1 cellular context compared by ENCODE assay signal in the genomic region with DNA sequence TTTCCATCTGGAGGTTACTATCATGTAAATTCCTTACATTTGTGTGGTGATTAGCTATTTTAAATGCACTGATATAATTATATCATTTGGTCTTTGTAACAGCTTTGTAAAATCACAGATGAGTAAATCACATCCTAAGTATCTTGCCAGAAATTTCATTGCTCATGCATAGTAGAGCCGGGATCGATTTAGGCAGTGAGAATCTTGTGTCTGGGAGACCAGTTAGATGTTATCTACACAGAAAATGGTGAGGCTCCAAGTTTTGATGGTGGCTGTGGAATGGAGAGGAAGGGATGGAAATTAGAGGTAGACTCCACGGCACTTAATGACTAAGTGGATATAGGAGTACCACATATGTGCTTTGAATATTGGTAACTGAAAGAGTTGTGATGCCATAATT.
TF ChIP-seq lines count a peak whose summit lies in the region.

No MANE protein-coding gene starts in this region.

TF ChIP-seq in HCT116, 20 proteins besides CTCF, POLR2A, EP300 and RAD21 (continued from another document):
- TF ChIP-seq, protein P1, sequence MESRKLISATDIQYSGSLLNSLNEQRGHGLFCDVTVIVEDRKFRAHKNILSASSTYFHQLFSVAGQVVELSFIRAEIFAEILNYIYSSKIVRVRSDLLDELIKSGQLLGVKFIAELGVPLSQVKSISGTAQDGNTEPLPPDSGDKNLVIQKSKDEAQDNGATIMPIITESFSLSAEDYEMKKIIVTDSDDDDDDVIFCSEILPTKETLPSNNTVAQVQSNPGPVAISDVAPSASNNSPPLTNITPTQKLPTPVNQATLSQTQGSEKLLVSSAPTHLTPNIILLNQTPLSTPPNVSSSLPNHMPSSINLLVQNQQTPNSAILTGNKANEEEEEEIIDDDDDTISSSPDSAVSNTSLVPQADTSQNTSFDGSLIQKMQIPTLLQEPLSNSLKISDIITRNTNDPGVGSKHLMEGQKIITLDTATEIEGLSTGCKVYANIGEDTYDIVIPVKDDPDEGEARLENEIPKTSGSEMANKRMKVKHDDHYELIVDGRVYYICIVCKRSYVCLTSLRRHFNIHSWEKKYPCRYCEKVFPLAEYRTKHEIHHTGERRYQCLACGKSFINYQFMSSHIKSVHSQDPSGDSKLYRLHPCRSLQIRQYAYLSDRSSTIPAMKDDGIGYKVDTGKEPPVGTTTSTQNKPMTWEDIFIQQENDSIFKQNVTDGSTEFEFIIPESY (IDR thresholded peaks at IDR 0.05; ENCODE audit: extremely low read depth, insufficient replicate concordance, low read length): no peak
- TF ChIP-seq, protein P2, sequence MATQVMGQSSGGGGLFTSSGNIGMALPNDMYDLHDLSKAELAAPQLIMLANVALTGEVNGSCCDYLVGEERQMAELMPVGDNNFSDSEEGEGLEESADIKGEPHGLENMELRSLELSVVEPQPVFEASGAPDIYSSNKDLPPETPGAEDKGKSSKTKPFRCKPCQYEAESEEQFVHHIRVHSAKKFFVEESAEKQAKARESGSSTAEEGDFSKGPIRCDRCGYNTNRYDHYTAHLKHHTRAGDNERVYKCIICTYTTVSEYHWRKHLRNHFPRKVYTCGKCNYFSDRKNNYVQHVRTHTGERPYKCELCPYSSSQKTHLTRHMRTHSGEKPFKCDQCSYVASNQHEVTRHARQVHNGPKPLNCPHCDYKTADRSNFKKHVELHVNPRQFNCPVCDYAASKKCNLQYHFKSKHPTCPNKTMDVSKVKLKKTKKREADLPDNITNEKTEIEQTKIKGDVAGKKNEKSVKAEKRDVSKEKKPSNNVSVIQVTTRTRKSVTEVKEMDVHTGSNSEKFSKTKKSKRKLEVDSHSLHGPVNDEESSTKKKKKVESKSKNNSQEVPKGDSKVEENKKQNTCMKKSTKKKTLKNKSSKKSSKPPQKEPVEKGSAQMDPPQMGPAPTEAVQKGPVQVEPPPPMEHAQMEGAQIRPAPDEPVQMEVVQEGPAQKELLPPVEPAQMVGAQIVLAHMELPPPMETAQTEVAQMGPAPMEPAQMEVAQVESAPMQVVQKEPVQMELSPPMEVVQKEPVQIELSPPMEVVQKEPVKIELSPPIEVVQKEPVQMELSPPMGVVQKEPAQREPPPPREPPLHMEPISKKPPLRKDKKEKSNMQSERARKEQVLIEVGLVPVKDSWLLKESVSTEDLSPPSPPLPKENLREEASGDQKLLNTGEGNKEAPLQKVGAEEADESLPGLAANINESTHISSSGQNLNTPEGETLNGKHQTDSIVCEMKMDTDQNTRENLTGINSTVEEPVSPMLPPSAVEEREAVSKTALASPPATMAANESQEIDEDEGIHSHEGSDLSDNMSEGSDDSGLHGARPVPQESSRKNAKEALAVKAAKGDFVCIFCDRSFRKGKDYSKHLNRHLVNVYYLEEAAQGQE (IDR thresholded peaks at IDR 0.05; ENCODE audit: low read depth): no peak
- TF ChIP-seq CBX3 (IDR thresholded peaks at IDR 0.05; ENCODE audit: low read depth): no peak
